ENCODE assay signal across 8 cellular contexts in genomic region chr1:21175670-21176581, GRCh38. TPM values are rescaled to one million over a fixed set of nuclear protein-coding genes. Genes with fewer than 3 reads are reported as not detected.
A peak's percentile ranks its signal among the peaks of the same experiment; 100 is the strongest.
DNase-seq lines count a peak whose midpoint lies in the region; ATAC-seq and TF ChIP-seq lines count a peak whose summit lies in the region.

No MANE protein-coding gene starts in this region.

- ATAC-seq in GM19372 (IDR thresholded peaks at IDR 0.05; ENCODE audit: low read depth, unreplicated experiment) (peak; percentile 13), WTC11 (peak; percentile 9; the same call in 1 of the 2 replicates)
- peak; percentile 33 for ATAC-seq in central memory CD8-positive, alpha-beta T cell (replicated peaks; ENCODE audit: extremely low read depth, poor library complexity, severe bottlenecking)

- H3K36me3 Mint-ChIP-seq in WTC11 = peaks cover 11% of the 10 kb centered on the region
- peaks cover 11% of the 10 kb centered on the region for H3K36me3 Mint-ChIP-seq in central memory CD8-positive, alpha-beta T cell (ENCODE audit: insufficient read depth)

- CTCF ChIA-PET in WTC11 (lab: Charles Lee) = no interaction called here

- TF ChIP-seq CTCF in WTC11 (IDR thresholded peaks at IDR 0.05) (no peak), liver (IDR thresholded peaks at IDR 0.05; ENCODE audit: low read depth, low read length, missing input control) (no peak)

- peak overlapping the region; percentile 82 for H3K4me3 Mint-ChIP-seq in WTC11
- H3K4me3 Mint-ChIP-seq in central memory CD8-positive, alpha-beta T cell = peak overlapping the region; percentile 90

- peak overlapping the region; percentile 51 to 60 for H3K9ac ChIP-seq in liver (ENCODE audit: low read depth in 1 of 2, low read length in 2 of 2)

- peak overlapping the region; percentile 8; the same call in 1 of the 2 replicates for H3K27ac Mint-ChIP-seq in WTC11
- peak overlapping the region; percentile 97 for H3K27ac Mint-ChIP-seq in central memory CD8-positive, alpha-beta T cell (ENCODE audit: low read depth)

- POLR2A ChIA-PET in WTC11 (lab: Charles Lee) = no interaction called here

- no peak for TF ChIP-seq RAD21 in liver (IDR thresholded peaks at IDR 0.05)

- peak overlapping the region; percentile 90 to 96 for H3K27ac ChIP-seq in liver (ENCODE audit: low read depth in 1 of 2, low read length in 2 of 2)

- no peaks in the 10 kb centered on the region for H3K9me3 ChIP-seq in liver (ENCODE audit: control insufficient read depth in 4 of 4, low read length in 3 of 4)

- no peaks in the 10 kb centered on the region for H3K27me3 ChIP-seq in liver (ENCODE audit: control insufficient read depth in 4 of 4, insufficient read depth in 4 of 4, low read length in 3 of 4)

- peaks cover 0 to 1% (median 0%) of the 10 kb centered on the region in 4 donors for H3K36me3 ChIP-seq in liver (ENCODE audit: control insufficient read depth in 4 of 4, insufficient read depth in 3 of 4, low read depth in 1 of 4, low read length in 3 of 4)

- under 1% methylated on average over 67 of the region's 69 CpGs for WGBS in liver

- H3K9me3 Mint-ChIP-seq in WTC11 = no peaks in the 10 kb centered on the region
- H3K9me3 Mint-ChIP-seq in central memory CD8-positive, alpha-beta T cell = no peaks in the 10 kb centered on the region

- peaks cover 2 to 25% (median 12%) of the 10 kb centered on the region in 4 donors for H3K4me1 ChIP-seq in liver (ENCODE audit: control insufficient read depth in 4 of 4, insufficient read depth in 4 of 4, low read length in 3 of 4)

- H3K27me3 Mint-ChIP-seq in WTC11 (ENCODE audit: low read depth) = peaks cover 29% of the 10 kb centered on the region
- no peaks in the 10 kb centered on the region for H3K27me3 Mint-ChIP-seq in central memory CD8-positive, alpha-beta T cell

- peak; percentile 43 for DNase-seq in AG20443 (ENCODE audit: low spot score)
- DNase-seq in HuH-7.5 (ENCODE audit: low spot score) = peak; percentile 45
- DNase-seq in WTC11 (ENCODE audit: low spot score) = peak; percentile 35
- peak in 1 of 2 donors; percentile 12 for DNase-seq in central memory CD8-positive, alpha-beta T cell (ENCODE audit: low spot score in 2 of 2)
- DNase-seq in stimulated activated CD4-positive, alpha-beta T cell treated with anti-CD3 and anti-CD28 coated beads, TNF-alpha, amount 100 ng/mL, for 24 hours (ENCODE audit: low read depth in 3 of 3) = peak in 2 of 3 experiments; percentile 12 to 34
- no peak for DNase-seq in amniotic stem cell (lab: John Stamatoyannopoulos, UW)

- peaks cover 18% of the 10 kb centered on the region for H3K4me1 Mint-ChIP-seq in WTC11
- peaks cover 39% of the 10 kb centered on the region for H3K4me1 Mint-ChIP-seq in central memory CD8-positive, alpha-beta T cell

- peak overlapping the region; percentile 67 to 90 (median 69) for H3K4me3 ChIP-seq in liver (ENCODE audit: low read depth in 1 of 3, low read length in 3 of 3)

TF ChIP-seq in WTC11, 78 proteins besides CTCF, POLR2A, EP300 and RAD21:
- TF ChIP-seq, protein P1, sequence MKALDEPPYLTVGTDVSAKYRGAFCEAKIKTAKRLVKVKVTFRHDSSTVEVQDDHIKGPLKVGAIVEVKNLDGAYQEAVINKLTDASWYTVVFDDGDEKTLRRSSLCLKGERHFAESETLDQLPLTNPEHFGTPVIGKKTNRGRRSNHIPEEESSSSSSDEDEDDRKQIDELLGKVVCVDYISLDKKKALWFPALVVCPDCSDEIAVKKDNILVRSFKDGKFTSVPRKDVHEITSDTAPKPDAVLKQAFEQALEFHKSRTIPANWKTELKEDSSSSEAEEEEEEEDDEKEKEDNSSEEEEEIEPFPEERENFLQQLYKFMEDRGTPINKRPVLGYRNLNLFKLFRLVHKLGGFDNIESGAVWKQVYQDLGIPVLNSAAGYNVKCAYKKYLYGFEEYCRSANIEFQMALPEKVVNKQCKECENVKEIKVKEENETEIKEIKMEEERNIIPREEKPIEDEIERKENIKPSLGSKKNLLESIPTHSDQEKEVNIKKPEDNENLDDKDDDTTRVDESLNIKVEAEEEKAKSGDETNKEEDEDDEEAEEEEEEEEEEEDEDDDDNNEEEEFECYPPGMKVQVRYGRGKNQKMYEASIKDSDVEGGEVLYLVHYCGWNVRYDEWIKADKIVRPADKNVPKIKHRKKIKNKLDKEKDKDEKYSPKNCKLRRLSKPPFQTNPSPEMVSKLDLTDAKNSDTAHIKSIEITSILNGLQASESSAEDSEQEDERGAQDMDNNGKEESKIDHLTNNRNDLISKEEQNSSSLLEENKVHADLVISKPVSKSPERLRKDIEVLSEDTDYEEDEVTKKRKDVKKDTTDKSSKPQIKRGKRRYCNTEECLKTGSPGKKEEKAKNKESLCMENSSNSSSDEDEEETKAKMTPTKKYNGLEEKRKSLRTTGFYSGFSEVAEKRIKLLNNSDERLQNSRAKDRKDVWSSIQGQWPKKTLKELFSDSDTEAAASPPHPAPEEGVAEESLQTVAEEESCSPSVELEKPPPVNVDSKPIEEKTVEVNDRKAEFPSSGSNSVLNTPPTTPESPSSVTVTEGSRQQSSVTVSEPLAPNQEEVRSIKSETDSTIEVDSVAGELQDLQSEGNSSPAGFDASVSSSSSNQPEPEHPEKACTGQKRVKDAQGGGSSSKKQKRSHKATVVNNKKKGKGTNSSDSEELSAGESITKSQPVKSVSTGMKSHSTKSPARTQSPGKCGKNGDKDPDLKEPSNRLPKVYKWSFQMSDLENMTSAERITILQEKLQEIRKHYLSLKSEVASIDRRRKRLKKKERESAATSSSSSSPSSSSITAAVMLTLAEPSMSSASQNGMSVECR (CRISPR knock-in tag; IDR thresholded peaks at IDR 0.05; ENCODE audit: borderline replicate concordance) = 0 out of 2 replicates have a peak, but pooled peaks have one; percentile 15
- no peak for TF ChIP-seq JAZF1 (CRISPR knock-in tag; IDR thresholded peaks at IDR 0.05)
- TF ChIP-seq, protein P2, sequence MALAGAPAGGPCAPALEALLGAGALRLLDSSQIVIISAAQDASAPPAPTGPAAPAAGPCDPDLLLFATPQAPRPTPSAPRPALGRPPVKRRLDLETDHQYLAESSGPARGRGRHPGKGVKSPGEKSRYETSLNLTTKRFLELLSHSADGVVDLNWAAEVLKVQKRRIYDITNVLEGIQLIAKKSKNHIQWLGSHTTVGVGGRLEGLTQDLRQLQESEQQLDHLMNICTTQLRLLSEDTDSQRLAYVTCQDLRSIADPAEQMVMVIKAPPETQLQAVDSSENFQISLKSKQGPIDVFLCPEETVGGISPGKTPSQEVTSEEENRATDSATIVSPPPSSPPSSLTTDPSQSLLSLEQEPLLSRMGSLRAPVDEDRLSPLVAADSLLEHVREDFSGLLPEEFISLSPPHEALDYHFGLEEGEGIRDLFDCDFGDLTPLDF (CRISPR knock-in tag; IDR thresholded peaks at IDR 0.05) = no peak

TF ChIP-seq in liver, 16 proteins besides CTCF, POLR2A, EP300 and RAD21:
- TF ChIP-seq YY1 (IDR thresholded peaks at IDR 0.05) (no peak), TAF1 (conservative IDR thresholded peaks at IDR 0.05) (no peak), ZBTB33 (IDR thresholded peaks at IDR 0.05) (no peak), REST (IDR thresholded peaks at IDR 0.05) (no peak), GABPA (IDR thresholded peaks at IDR 0.05 in 1 of 2, conservative IDR thresholded peaks at IDR 0.05 in 1 of 2) (no peak)

RNA-seq across cellular contexts. Expression of gene EIF4G3, which starts 0.8 kb away (rescaled TPM):
- total RNA-seq in WTC11 (2021) (76.7 to 78.8 TPM (median 77.7 TPM) in 3 replicates), liver (10 to 100 TPM; 12.5 to 22.8 TPM)
- polyA plus RNA-seq in liver = 10 to 100 TPM in 1 of 2 donors, 1 to 10 TPM in 1; 7.6 to 11.0 TPM
